In the genomic region with DNA sequence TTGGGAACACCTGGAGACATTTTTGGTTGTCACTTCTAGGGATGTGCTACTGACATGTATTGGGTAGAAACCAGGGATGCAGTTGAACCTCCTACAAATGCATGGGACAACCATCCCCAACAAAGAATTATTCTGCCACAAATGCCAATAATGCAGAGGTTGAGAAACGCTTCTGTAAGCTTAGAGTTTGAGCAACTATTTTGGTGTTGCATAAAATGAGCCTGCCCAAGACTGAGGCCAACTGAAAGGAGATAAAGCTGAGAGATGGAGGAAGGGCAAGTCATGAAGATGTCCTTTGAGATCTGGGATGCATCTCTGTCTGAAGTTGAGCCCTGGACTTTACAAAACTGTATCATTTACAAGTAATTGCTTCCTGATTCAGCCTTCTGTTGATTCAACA, we compare ENCODE assay signal across 27 cellular contexts.
"Had no signal": no experiment of that assay in that cellular context is flagged by ENCODE, and none has a peak within 500 bp of the region (broad histone marks: within the 10 kb centered on the region; RNA-seq: fewer than 3 reads in every experiment).

No MANE protein-coding gene starts in this region.

- H3K27me3 ChIP-seq: ascending aorta, cardiac muscle cell had no signal

- H3K36me3 ChIP-seq: ascending aorta, cardiac muscle cell, WERI-Rb-1 had no signal

- H3K4me3 ChIP-seq: ascending aorta, cardiac muscle cell, K562 had no signal

- DNase-seq: activated CD4-positive, alpha-beta T cell treated with anti-CD3 and anti-CD28 coated beads for 1 hour; activated CD4-positive, alpha-beta T cell treated with anti-CD3 and anti-CD28 coated beads for 48 hours; activated CD4-positive, alpha-beta T cell treated with anti-CD3 and anti-CD28 coated beads, Interleukin-2, amount 50 U/mL, for 4 hours; activated CD4-positive, CD25-positive, alpha-beta regulatory T cell; activated CD8-positive, alpha-beta T cell treated with anti-CD3 and anti-CD28 coated beads for 36 hours; activated effector memory CD4-positive, alpha-beta T cell treated with anti-CD3 and anti-CD28 coated beads, Interleukin-2, amount 50 U/mL, for 16 hours; activated naive CD4-positive, alpha-beta T cell; activated naive CD4-positive, alpha-beta T cell treated with anti-CD3 and anti-CD28 coated beads, Interleukin-2, amount 50 U/mL, for 16 hours; activated naive CD8-positive, alpha-beta T cell treated with anti-CD3 and anti-CD28 coated beads for 36 hours; activated T-cell treated with anti-CD3 and anti-CD28 coated beads, Interleukin-2, amount 50 U/mL, for 1 hour; activated T-cell treated with anti-CD3 and anti-CD28 coated beads, Interleukin-2, amount 50 U/mL, for 72 hours; amygdala; NCI-H1105; NCI-H1417 treated with DMSO at 0.1 percent for 48 hours; NCI-H187; NCI-H2029 treated with DMSO at 0.1 percent for 48 hours; NCI-H345; NCI-H524 treated with DMSO at 0.1 percent for 48 hours; NCI-H774; OCI-M1; Right ventricle myocardium superior; T1000; WERI-Rb-1 had no signal

- H3K4me1 ChIP-seq: ascending aorta had no signal

- H3K9me3 ChIP-seq: ascending aorta had no signal

- ATAC-seq: activated CD8-positive, alpha-beta T cell treated with anti-CD3 and anti-CD28 coated beads for 36 hours; activated T-cell treated with anti-CD3 and anti-CD28 coated beads, Interleukin-2, amount 50 U/mL, for 72 hours; activated T-helper 17 cell treated with anti-CD3 and anti-CD28 coated beads, Interleukin-2, amount 50 U/mL, for 72 hours; K562 had no signal

- H3K27ac ChIP-seq: ascending aorta, cardiac muscle cell, WERI-Rb-1 had no signal
